ENCODE assay signal across 2 cellular contexts in genomic region chr4:174460684-174461083, GRCh38.
TF ChIP-seq lines count a peak whose summit lies in the region.

No MANE protein-coding gene starts in this region.

TF ChIP-seq in A549, 52 proteins besides CTCF, POLR2A, EP300 and RAD21 (continued from another document):
- TF ChIP-seq FOSL2 (IDR thresholded peaks at IDR 0.05), result 0 out of 2 replicates have a peak, but pooled peaks have one; percentile 17
- TF ChIP-seq FOSL2 (CRISPR knock-in tag; IDR thresholded peaks at IDR 0.05), result peak; percentile 47; the same call in 1 of the 2 replicates

TF ChIP-seq in SK-N-SH, 30 proteins besides CTCF, POLR2A, EP300 and RAD21 (continued from another document):
- TF ChIP-seq PBX3 (IDR thresholded peaks at IDR 0.05) (no peak), TEAD4 (IDR thresholded peaks at IDR 0.05; ENCODE audit: borderline replicate concordance, insufficient read depth) (no peak), EZH2phosphoT487 (IDR thresholded peaks at IDR 0.05; ENCODE audit: borderline replicate concordance, low read depth) (no peak), MEF2A (IDR thresholded peaks at IDR 0.05; ENCODE audit: borderline replicate concordance, low read depth) (no peak), ELF1 (IDR thresholded peaks at IDR 0.05) (no peak), MXI1 (IDR thresholded peaks at IDR 0.05; ENCODE audit: low read depth, low read length) (no peak), REST (IDR thresholded peaks at IDR 0.05; ENCODE audit: low read depth, low read length) (no peak), FOXM1 (IDR thresholded peaks at IDR 0.05; ENCODE audit: low read depth) (no peak), USF1 (IDR thresholded peaks at IDR 0.05; ENCODE audit: borderline replicate concordance, low read depth) (no peak), SIN3A (IDR thresholded peaks at IDR 0.05; ENCODE audit: borderline replicate concordance, low read depth, low read length) (no peak), TCF12 (IDR thresholded peaks at IDR 0.05) (no peak), RFX5 (IDR thresholded peaks at IDR 0.05; ENCODE audit: low read length) (no peak), POLR2AphosphoS5 (IDR thresholded peaks at IDR 0.05; ENCODE audit: low read depth, low read length) (no peak), CHD2 (IDR thresholded peaks at IDR 0.05; ENCODE audit: low read length, partially characterized antibody) (no peak)
TF ChIP-seq in SK-N-SH: peak in this region for 0.
